ENCODE assay signal across 11 cellular contexts in genomic region chr18:63267990-63268721, GRCh38. TPM values are rescaled to one million over a fixed set of nuclear protein-coding genes. Genes with fewer than 3 reads are reported as not detected.
DNase-seq lines count a peak whose midpoint lies in the region; ATAC-seq and TF ChIP-seq lines count a peak whose summit lies in the region.
"Had no signal": no experiment of that assay in that cellular context is flagged by ENCODE, and none has a peak within 500 bp of the region (broad histone marks: within the 10 kb centered on the region; RNA-seq: fewer than 3 reads in every experiment).

No MANE protein-coding gene starts in this region.

- H2AFZ ChIP-seq in neuronal stem cell (ENCODE audit: low read length) = peak overlapping the region; percentile 17
- H2AFZ ChIP-seq: GM23338 had no signal

- intact Hi-C loops in activated T-helper 1 cell treated with anti-CD3 and anti-CD28 coated beads, Interleukin-12 subunit alpha, Interleukin-12 subunit beta, Interleukin-2, Interleukin-4 antibody, amounts not matched to agents 30 ng/mL and 10 ng/mL and 1 ng/mL, durations not matched to agents 14 hours and 24 hours and 36 hours (cut with micrococcal nuclease) = loop anchor here (1.0 to 5.0 kb wide), 4 partner anchors 8 to 49 kb away; no protein-coding TSS in a partner anchor
- intact Hi-C loops in cardiac septum (cut with DNase I) (no loop called here), psoas muscle (cut with DNase I) (loop anchor here (5.0 to 10.0 kb wide), 2 partner anchors 111 to 133 kb away; no protein-coding TSS in a partner anchor)

- no peak overlapping the region for H3K9ac ChIP-seq in neuronal stem cell (ENCODE audit: low read depth, low read length, poor library complexity)

- H3K27me3 ChIP-seq in neuronal stem cell (ENCODE audit: control insufficient read depth in 3 of 3, insufficient read depth in 3 of 3, low read depth in 1 of 3, low read length in 3 of 3) = no peaks in the 10 kb centered on the region
- H3K27me3 ChIP-seq in psoas muscle (ENCODE audit: insufficient read depth in 3 of 3, low read length in 2 of 3) = no peaks in the 10 kb centered on the region
- H3K27me3 ChIP-seq: SJSA1 had no signal

- H3K79me1 ChIP-seq in neuronal stem cell (ENCODE audit: low read depth, low read length) = no peaks in the 10 kb centered on the region

- H3K27ac ChIP-seq in neuronal stem cell (replicated peaks; ENCODE audit: low read length) (no peak overlapping the region), psoas muscle (no peak overlapping the region)
- H3K27ac ChIP-seq: SJSA1 had no signal

- no peak overlapping the region for H3K18ac ChIP-seq in neuronal stem cell (ENCODE audit: low read length)

- H3K4me3 ChIP-seq in neuronal stem cell (ENCODE audit: low read length in 2 of 2) (no peak overlapping the region), psoas muscle (no peak overlapping the region)
- H3K4me3 ChIP-seq: GM23338, SJSA1 had no signal

- no peaks in the 10 kb centered on the region for H3K27me3 Mint-ChIP-seq in activated T-helper 1 cell treated with anti-CD3 and anti-CD28 coated beads, Interleukin-12 subunit alpha, Interleukin-12 subunit beta, Interleukin-2, Interleukin-4 antibody, amounts not matched to agents 30 ng/mL and 10 ng/mL and 1 ng/mL, durations not matched to agents 14 hours and 24 hours and 36 hours (ENCODE audit: insufficient read depth)

- peak; percentile 59 for ATAC-seq in HG02642 (IDR thresholded peaks at IDR 0.05; ENCODE audit: poor library complexity, unreplicated experiment)
- ATAC-seq in psoas muscle = no peak
- ATAC-seq: GM23338 had no signal

- H3K4me2 ChIP-seq in neuronal stem cell (ENCODE audit: insufficient read depth, low read length, poor library complexity, severe bottlenecking) = no peak overlapping the region
- H3K4me2 ChIP-seq: GM23338 had no signal

- no peak overlapping the region for H3K4ac ChIP-seq in neuronal stem cell (ENCODE audit: low read length)

- DNase-seq in DMS79 treated with DMSO at 0.1 percent for 48 hours (lab: John Stamatoyannopoulos, UW) (peak; percentile 31), DMS79 (lab: John Stamatoyannopoulos, UW) (no peak), neuronal stem cell (ENCODE audit: low spot score) (no peak), cardiac septum (ENCODE audit: low spot score) (no peak), nucleus accumbens (lab: John Stamatoyannopoulos, UW) (no peak), psoas muscle (no peak)
- DNase-seq in activated T-helper 1 cell treated with anti-CD3 and anti-CD28 coated beads, Interleukin-12 subunit alpha, Interleukin-12 subunit beta, Interleukin-2, Interleukin-4 antibody, amounts not matched to agents 30 ng/mL and 10 ng/mL and 1 ng/mL, durations not matched to agents 14 hours and 24 hours and 36 hours (ENCODE audit: low spot score) = no peak
- DNase-seq: islet precursor cell had no signal

- no peak overlapping the region for H2BK15ac ChIP-seq in neuronal stem cell (ENCODE audit: low read length)

- no peak overlapping the region for H2BK12ac ChIP-seq in neuronal stem cell (ENCODE audit: low read length)

- no peak overlapping the region for H2BK120ac ChIP-seq in neuronal stem cell (ENCODE audit: low read depth, low read length)

- H3K4me1 ChIP-seq in neuronal stem cell (ENCODE audit: control insufficient read depth in 2 of 2, insufficient read depth in 1 of 2, low read depth in 1 of 2, low read length in 2 of 2) (peaks cover 6 to 13% of the 10 kb centered on the region in 2 donors), psoas muscle (peaks cover 37% of the 10 kb centered on the region)
- H3K4me1 ChIP-seq: SJSA1 had no signal

- H3K36me3 ChIP-seq in neuronal stem cell (replicated peaks in 1 of 2; ENCODE audit: control insufficient read depth in 2 of 2, insufficient read depth in 2 of 2, low read length in 2 of 2) (no peaks in the 10 kb centered on the region), psoas muscle (ENCODE audit: insufficient read depth in 1 of 2, low read depth in 1 of 2) (no peaks in the 10 kb centered on the region)
- H3K36me3 ChIP-seq: SJSA1 had no signal

- no peak overlapping the region for H4K8ac ChIP-seq in neuronal stem cell (ENCODE audit: low read depth, low read length)

- peaks cover 74% of the 10 kb centered on the region for H3K4me1 Mint-ChIP-seq in activated T-helper 1 cell treated with anti-CD3 and anti-CD28 coated beads, Interleukin-12 subunit alpha, Interleukin-12 subunit beta, Interleukin-2, Interleukin-4 antibody, amounts not matched to agents 30 ng/mL and 10 ng/mL and 1 ng/mL, durations not matched to agents 14 hours and 24 hours and 36 hours (ENCODE audit: low read depth)
- H3K4me1 Mint-ChIP-seq: GM23338 had no signal

- WGBS in neuronal stem cell (ENCODE audit: extremely low coverage in 2 of 2, insufficient read length in 2 of 2, insufficient replicate concordance in 1 of 2), 2 donors = no CpG with 5 or more reads among the region's 8 CpGs
- WGBS in psoas muscle, 3 donors = 79 to 91% (median 84%) methylated on average over 8 of the region's 8 CpGs

- peak overlapping the region; percentile 15 for H3K4me3 Mint-ChIP-seq in activated T-helper 1 cell treated with anti-CD3 and anti-CD28 coated beads, Interleukin-12 subunit alpha, Interleukin-12 subunit beta, Interleukin-2, Interleukin-4 antibody, amounts not matched to agents 30 ng/mL and 10 ng/mL and 1 ng/mL, durations not matched to agents 14 hours and 24 hours and 36 hours
- H3K4me3 Mint-ChIP-seq: GM23338 had no signal

- H3K9me3 Mint-ChIP-seq in activated T-helper 1 cell treated with anti-CD3 and anti-CD28 coated beads, Interleukin-12 subunit alpha, Interleukin-12 subunit beta, Interleukin-2, Interleukin-4 antibody, amounts not matched to agents 30 ng/mL and 10 ng/mL and 1 ng/mL, durations not matched to agents 14 hours and 24 hours and 36 hours = no peaks in the 10 kb centered on the region
- H3K9me3 Mint-ChIP-seq: GM23338 had no signal

- no peak for TF ChIP-seq CTCF in psoas muscle (IDR thresholded peaks at IDR 0.05)

- H3K23ac ChIP-seq in neuronal stem cell (ENCODE audit: low read depth, low read length, poor library complexity) = no peak overlapping the region

- peak overlapping the region; percentile 65 for H3K27ac Mint-ChIP-seq in activated T-helper 1 cell treated with anti-CD3 and anti-CD28 coated beads, Interleukin-12 subunit alpha, Interleukin-12 subunit beta, Interleukin-2, Interleukin-4 antibody, amounts not matched to agents 30 ng/mL and 10 ng/mL and 1 ng/mL, durations not matched to agents 14 hours and 24 hours and 36 hours
- H3K27ac Mint-ChIP-seq: GM23338 had no signal

- no peak overlapping the region for H3K14ac ChIP-seq in neuronal stem cell (ENCODE audit: low read length)

- H2BK5ac ChIP-seq in neuronal stem cell (ENCODE audit: low read length) = no peak overlapping the region

- H4K91ac ChIP-seq in neuronal stem cell (ENCODE audit: low read depth, low read length, poor library complexity) = no peak overlapping the region

- H2AK5ac ChIP-seq in neuronal stem cell (ENCODE audit: low read depth, low read length) = no peak overlapping the region

- H3K9me3 ChIP-seq in neuronal stem cell (replicated peaks in 1 of 2; ENCODE audit: control insufficient read depth in 2 of 2, insufficient read depth in 1 of 2, low read depth in 1 of 2, low read length in 2 of 2) = no peaks in the 10 kb centered on the region
- H3K9me3 ChIP-seq in psoas muscle = no peaks in the 10 kb centered on the region
- H3K9me3 ChIP-seq: SJSA1 had no signal

- peaks cover 33% of the 10 kb centered on the region for H3K36me3 Mint-ChIP-seq in activated T-helper 1 cell treated with anti-CD3 and anti-CD28 coated beads, Interleukin-12 subunit alpha, Interleukin-12 subunit beta, Interleukin-2, Interleukin-4 antibody, amounts not matched to agents 30 ng/mL and 10 ng/mL and 1 ng/mL, durations not matched to agents 14 hours and 24 hours and 36 hours (ENCODE audit: low read depth)

RNA-seq across cellular contexts. Expression of gene BCL2, which starts 51.4 kb away (rescaled TPM):
- total RNA-seq in activated T-helper 1 cell treated with anti-CD3 and anti-CD28 coated beads, Interleukin-12 subunit alpha, Interleukin-12 subunit beta, Interleukin-2, Interleukin-4 antibody, amounts not matched to agents 30 ng/mL and 10 ng/mL and 1 ng/mL, durations not matched to agents 14 hours and 24 hours and 36 hours = 95.9 and 97.1 TPM in 2 replicates
- 10.8 TPM for polyA plus RNA-seq in neuronal stem cell (2013, experiment 1 of 2)
- polyA plus RNA-seq in neuronal stem cell (2013, experiment 2 of 2) = 10.2 TPM
- 25.9 TPM for total RNA-seq in cardiac septum
- 10 to 100 TPM in 2 of 4 donors, 1 to 10 TPM in 2; 8.9 to 27.0 (median 14.5) TPM for total RNA-seq in psoas muscle
- polyA plus RNA-seq in psoas muscle = 1 to 10 TPM; 1.1 to 8.3 (median 4.1) TPM
